In the genomic region with DNA sequence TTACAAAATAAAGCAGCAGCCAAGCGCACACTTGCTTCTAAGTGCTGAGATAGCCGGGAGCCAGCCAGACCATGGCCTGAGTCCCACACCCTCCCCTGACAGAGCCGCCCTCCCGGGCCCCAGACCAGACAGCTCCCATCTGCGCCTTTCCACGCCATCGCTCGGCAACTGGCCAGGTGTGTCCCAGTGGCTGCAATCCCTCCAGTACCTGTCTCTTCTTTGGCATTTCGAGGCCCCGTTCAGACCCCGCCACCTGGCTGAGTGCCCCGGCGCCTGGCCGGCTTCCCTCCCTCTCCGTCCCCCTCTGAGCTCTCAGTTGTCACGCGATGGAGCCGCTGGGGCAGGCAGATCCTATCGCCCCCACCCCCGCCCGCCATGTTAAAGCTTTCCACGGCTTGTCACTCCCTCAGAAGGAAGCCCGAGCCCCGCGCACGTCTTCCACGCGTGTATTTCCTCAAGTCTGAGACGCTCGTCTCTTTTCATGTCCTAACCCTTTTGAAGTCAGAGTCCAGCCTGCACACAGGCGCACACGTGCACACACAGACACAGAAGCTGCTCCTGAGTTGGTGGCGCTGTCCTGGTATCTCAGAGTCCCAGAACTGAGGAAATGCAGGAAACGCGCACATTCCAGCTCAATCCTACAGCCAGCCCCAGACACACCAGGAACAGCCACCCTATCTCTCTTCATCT, we compare ENCODE assay signal across 8 cellular contexts. TPM values are rescaled to one million over a fixed set of nuclear protein-coding genes. Genes with fewer than 3 reads are reported as not detected.
DNase-seq lines count a peak whose midpoint lies in the region; ATAC-seq and TF ChIP-seq lines count a peak whose summit lies in the region.

No MANE protein-coding gene starts in this region.

- peaks cover 0 to 2% (median 0%) of the 10 kb centered on the region in 7 donors for H3K9me3 Mint-ChIP-seq in CD14-positive monocyte
- no peaks in the 10 kb centered on the region for H3K9me3 Mint-ChIP-seq in nephron progenitor cell

- intact Hi-C loops in CD14-positive monocyte (cut with micrococcal nuclease): no loop called here

- H3K27me3 Mint-ChIP-seq in CD14-positive monocyte (ENCODE audit: low read depth in 3 of 3): peaks cover 0 to 4% (median 0%) of the 10 kb centered on the region in 3 donors
- no peaks in the 10 kb centered on the region for H3K27me3 Mint-ChIP-seq in nephron progenitor cell (ENCODE audit: low read depth, poor library complexity)

- no peak for ATAC-seq in HG03460 (IDR thresholded peaks at IDR 0.05; ENCODE audit: unreplicated experiment)
- no peak for ATAC-seq in GM18868 (IDR thresholded peaks at IDR 0.05; ENCODE audit: unreplicated experiment)

- H3K4me1 Mint-ChIP-seq in CD14-positive monocyte: peaks cover 60% of the 10 kb centered on the region
- H3K4me1 Mint-ChIP-seq in nephron progenitor cell: peaks cover 94% of the 10 kb centered on the region

- TF ChIP-seq CTCF in CD14-positive monocyte (IDR thresholded peaks at IDR 0.05): no peak
- TF ChIP-seq CTCF in nephron progenitor cell (IDR thresholded peaks at IDR 0.05): no peak

- H3K27ac Mint-ChIP-seq in CD14-positive monocyte: peak overlapping the region in 5 of 7 donors; percentile 19 to 91 (median 50)
- H3K27ac Mint-ChIP-seq in nephron progenitor cell: peak overlapping the region; percentile 91

- DNase-seq in CD14-positive monocyte (ENCODE audit: low spot score) (no peak), SHP77 (lab: John Stamatoyannopoulos, UW) (peak; percentile 68 to 76), fibroblast of peridontal ligament (ENCODE audit: extremely low read depth) (peak; percentile 63), nephron progenitor cell (no peak), NCI-H345 treated with DMSO at 0.1 percent for 48 hours (lab: John Stamatoyannopoulos, UW; ENCODE audit: unreplicated experiment) (no peak), NCI-H82 (lab: John Stamatoyannopoulos, UW) (no peak)

- H3K36me3 Mint-ChIP-seq in CD14-positive monocyte (peaks cover 41 to 53% of the 10 kb centered on the region in 2 donors), nephron progenitor cell (ENCODE audit: low read depth) (peaks cover 34% of the 10 kb centered on the region)

- H3K4me3 Mint-ChIP-seq in CD14-positive monocyte: no peak overlapping the region
- H3K4me3 Mint-ChIP-seq in nephron progenitor cell: peak overlapping the region; percentile 68

RNA-seq across cellular contexts. Expression of a gene that starts 7.9 kb away (rescaled TPM):
- under 1 TPM; 0.65 to 0.99 TPM for polyA plus RNA-seq in CD14-positive monocyte

Comparison
In these comparisons a context has a peak if more than half of its experiments do, and no peak if none do; other contexts are left out.
1. DNase-seq: peak in SHP77 (2 of 2) and fibroblast of peridontal ligament (single experiment); none in CD14-positive monocyte (single experiment), nephron progenitor cell (single experiment), NCI-H345 treated with DMSO at 0.1 percent for 48 hours (single experiment) and NCI-H82 (single experiment).